In genomic region chr10:91153508-91153907, GRCh38 we compare ENCODE assay signal across 37 cellular contexts.
"Had no signal": no experiment of that assay in that cellular context is flagged by ENCODE, and none has a peak within 500 bp of the region (broad histone marks: within the 10 kb centered on the region; RNA-seq: fewer than 3 reads in every experiment).

No MANE protein-coding gene starts in this region.

- H3K4me3 ChIP-seq: adrenal gland, body of pancreas, breast epithelium had no signal

- FAIRE-seq: astrocyte, TTC549 had no signal

- H3K36me3 Mint-ChIP-seq: activated CD4-positive, alpha-beta memory T cell treated with anti-CD3 and anti-CD28 coated beads for 36 hours; activated naive CD4-positive, alpha-beta T cell treated with anti-CD3 and anti-CD28 coated beads, Interleukin-2, amount 50 U/mL, for 72 hours; activated naive CD8-positive, alpha-beta T cell treated with anti-CD3 and anti-CD28 coated beads for 36 hours had no signal

- DNase-seq: activated B cell treated with CpG ODN at 0.5 μM for 24 hours; activated CD4-positive, alpha-beta memory T cell treated with anti-CD3 and anti-CD28 coated beads for 36 hours; activated CD4-positive, alpha-beta T cell treated with anti-CD3 and anti-CD28 coated beads for 4 hours; activated CD4-positive, alpha-beta T cell treated with anti-CD3 and anti-CD28 coated beads, Interleukin-2, amount 10 ng/mL, durations not matched to agents 24 days and 14 days; activated CD4-positive, alpha-beta T cell treated with anti-CD3 and anti-CD28 coated beads, Interleukin-2, amount 50 U/mL, for 1 hour; activated CD4-positive, alpha-beta T cell treated with anti-CD3 and anti-CD28 coated beads, Interleukin-2, amount 50 U/mL, for 4 hours; activated CD4-positive, CD25-positive, alpha-beta regulatory T cell treated with anti-CD3 and anti-CD28 coated beads, Interleukin-2, amount 50 U/mL, for 72 hours; activated CD8-positive, alpha-beta memory T cell treated with anti-CD3 and anti-CD28 coated beads, Interleukin-2, amount 50 U/mL, for 4 hours; activated CD8-positive, alpha-beta T cell treated with anti-CD3 and anti-CD28 coated beads for 36 hours; activated effector memory CD4-positive, alpha-beta T cell treated with anti-CD3 and anti-CD28 coated beads, Interleukin-2, amount 50 U/mL, for 16 hours; activated gamma-delta T cell treated with Interleukin-2 at 50 U/mL for 16 hours; activated naive CD4-positive, alpha-beta T cell; activated naive CD4-positive, alpha-beta T cell treated with anti-CD3 and anti-CD28 coated beads for 36 hours; activated naive CD4-positive, alpha-beta T cell treated with anti-CD3 and anti-CD28 coated beads, Interleukin-2, amount 50 U/mL, for 16 hours; activated naive CD8-positive, alpha-beta T cell treated with anti-CD3 and anti-CD28 coated beads for 36 hours; activated T-cell treated with anti-CD3 and anti-CD28 coated beads for 4 hours; activated T-cell treated with anti-CD3 and anti-CD28 coated beads, Interleukin-2, amount 50 U/mL, for 1 hour; activated T-cell treated with anti-CD3 and anti-CD28 coated beads, Interleukin-2, amount 50 U/mL, for 4 hours; activated T-cell treated with anti-CD3 and anti-CD28 coated beads, Interleukin-2, amount 50 U/mL, for 72 hours; adrenal gland; amniotic stem cell; aorta; body of pancreas; brain microvascular endothelial cell; central memory CD4-positive, alpha-beta T cell; T-helper 1 cell; T-helper 2 cell; T-helper 9 cell had no signal

- H3K4me1 Mint-ChIP-seq: activated B cell treated with CpG ODN at 0.5 μM for 24 hours; activated CD4-positive, alpha-beta T cell treated with anti-CD3 and anti-CD28 coated beads, Interleukin-2, amount 10 ng/mL, durations not matched to agents 24 days and 14 days; activated T-helper 17 cell treated with anti-CD3 and anti-CD28 coated beads, Interleukin-2, amount 50 U/mL, for 72 hours had no signal

- H3K4me1 ChIP-seq: adrenal gland, body of pancreas, breast epithelium had no signal

- H3K4me3 Mint-ChIP-seq: activated B cell treated with CpG ODN at 0.5 μM for 24 hours; activated CD4-positive, alpha-beta memory T cell treated with anti-CD3 and anti-CD28 coated beads for 36 hours; activated CD4-positive, alpha-beta T cell treated with anti-CD3 and anti-CD28 coated beads, Interleukin-2, amount 10 ng/mL, durations not matched to agents 24 days and 14 days; activated CD8-positive, alpha-beta T cell treated with anti-CD3 and anti-CD28 coated beads for 36 hours; activated naive CD4-positive, alpha-beta T cell treated with anti-CD3 and anti-CD28 coated beads for 36 hours; activated naive CD8-positive, alpha-beta T cell treated with anti-CD3 and anti-CD28 coated beads for 36 hours; activated T-cell treated with anti-CD3 and anti-CD28 coated beads, Interleukin-2, amount 50 U/mL, for 4 hours; activated T-cell treated with anti-CD3 and anti-CD28 coated beads, Interleukin-2, amount 50 U/mL, for 72 hours; activated T-helper 1 cell treated with anti-CD3 and anti-CD28 coated beads, Interleukin-12 subunit alpha, Interleukin-12 subunit beta, Interleukin-2, Interleukin-4 antibody, amounts not matched to agents 30 ng/mL and 10 ng/mL and 1 ng/mL, durations not matched to agents 14 hours and 24 hours and 36 hours; activated T-helper 17 cell treated with anti-CD3 and anti-CD28 coated beads, Interleukin-2, amount 50 U/mL, for 72 hours; T-helper 1 cell treated with Interleukin-12 subunit alpha and Interleukin-12 subunit beta and Interleukin-4 antibody, amounts not matched to agents 30 μg/mL and 1 μg/mL, for 36 hours; T-helper 2 cell treated with Interferon-gamma antibody and Interleukin-4, amounts not matched to agents 5 μg/mL and 100 μg/mL, for 36 hours had no signal

- H3K27me3 Mint-ChIP-seq: activated B cell treated with CpG ODN at 0.5 μM for 24 hours; activated CD4-positive, alpha-beta memory T cell treated with anti-CD3 and anti-CD28 coated beads for 36 hours; activated CD8-positive, alpha-beta T cell treated with anti-CD3 and anti-CD28 coated beads for 36 hours; activated naive CD8-positive, alpha-beta T cell treated with anti-CD3 and anti-CD28 coated beads for 36 hours; activated T-helper 17 cell treated with anti-CD3 and anti-CD28 coated beads, Interleukin-2, amount 50 U/mL, for 72 hours had no signal

- H3K27ac ChIP-seq: adrenal gland, body of pancreas, brain microvascular endothelial cell, breast epithelium, VCaP had no signal

- H3K27ac Mint-ChIP-seq: activated B cell treated with CpG ODN at 0.5 μM for 24 hours; activated CD4-positive, alpha-beta memory T cell treated with anti-CD3 and anti-CD28 coated beads for 36 hours; activated CD4-positive, alpha-beta T cell treated with anti-CD3 and anti-CD28 coated beads, Interleukin-2, amount 10 ng/mL, durations not matched to agents 24 days and 14 days; activated CD8-positive, alpha-beta T cell treated with anti-CD3 and anti-CD28 coated beads for 36 hours; activated naive CD4-positive, alpha-beta T cell treated with anti-CD3 and anti-CD28 coated beads for 36 hours; activated naive CD8-positive, alpha-beta T cell treated with anti-CD3 and anti-CD28 coated beads for 36 hours; activated T-cell treated with anti-CD3 and anti-CD28 coated beads, Interleukin-2, amount 50 U/mL, for 72 hours; activated T-helper 1 cell treated with anti-CD3 and anti-CD28 coated beads, Interleukin-12 subunit alpha, Interleukin-12 subunit beta, Interleukin-2, Interleukin-4 antibody, amounts not matched to agents 30 ng/mL and 10 ng/mL and 1 ng/mL, durations not matched to agents 14 hours and 24 hours and 36 hours; activated T-helper 17 cell treated with anti-CD3 and anti-CD28 coated beads, Interleukin-2, amount 50 U/mL, for 72 hours; T-helper 1 cell treated with Interleukin-12 subunit alpha and Interleukin-12 subunit beta and Interleukin-4 antibody, amounts not matched to agents 30 μg/mL and 1 μg/mL, for 36 hours; T-helper 2 cell treated with Interferon-gamma antibody and Interleukin-4, amounts not matched to agents 5 μg/mL and 100 μg/mL, for 36 hours had no signal

- H3K27me3 ChIP-seq: adrenal gland, body of pancreas, brain microvascular endothelial cell, breast epithelium had no signal

- H3K9me3 Mint-ChIP-seq: activated B cell treated with CpG ODN at 0.5 μM for 24 hours; activated CD4-positive, alpha-beta memory T cell treated with anti-CD3 and anti-CD28 coated beads for 36 hours; activated CD4-positive, alpha-beta T cell treated with anti-CD3 and anti-CD28 coated beads, Interleukin-2, amount 10 ng/mL, durations not matched to agents 24 days and 14 days; activated CD8-positive, alpha-beta T cell treated with anti-CD3 and anti-CD28 coated beads for 36 hours; activated naive CD4-positive, alpha-beta T cell treated with anti-CD3 and anti-CD28 coated beads for 36 hours; activated naive CD8-positive, alpha-beta T cell treated with anti-CD3 and anti-CD28 coated beads for 36 hours; activated T-cell treated with anti-CD3 and anti-CD28 coated beads, Interleukin-2, amount 50 U/mL, for 4 hours; activated T-cell treated with anti-CD3 and anti-CD28 coated beads, Interleukin-2, amount 50 U/mL, for 72 hours; activated T-helper 1 cell treated with anti-CD3 and anti-CD28 coated beads, Interleukin-12 subunit alpha, Interleukin-12 subunit beta, Interleukin-2, Interleukin-4 antibody, amounts not matched to agents 30 ng/mL and 10 ng/mL and 1 ng/mL, durations not matched to agents 14 hours and 24 hours and 36 hours; activated T-helper 17 cell treated with anti-CD3 and anti-CD28 coated beads, Interleukin-2, amount 50 U/mL, for 72 hours; T-helper 1 cell treated with Interleukin-12 subunit alpha and Interleukin-12 subunit beta and Interleukin-4 antibody, amounts not matched to agents 30 μg/mL and 1 μg/mL, for 36 hours; T-helper 2 cell treated with Interferon-gamma antibody and Interleukin-4, amounts not matched to agents 5 μg/mL and 100 μg/mL, for 36 hours had no signal

- H3K9me3 ChIP-seq: adrenal gland, breast epithelium had no signal

- H3K36me3 ChIP-seq: adrenal gland, brain microvascular endothelial cell, breast epithelium had no signal
